ENCODE assay signal across 8 cellular contexts in the genomic region with DNA sequence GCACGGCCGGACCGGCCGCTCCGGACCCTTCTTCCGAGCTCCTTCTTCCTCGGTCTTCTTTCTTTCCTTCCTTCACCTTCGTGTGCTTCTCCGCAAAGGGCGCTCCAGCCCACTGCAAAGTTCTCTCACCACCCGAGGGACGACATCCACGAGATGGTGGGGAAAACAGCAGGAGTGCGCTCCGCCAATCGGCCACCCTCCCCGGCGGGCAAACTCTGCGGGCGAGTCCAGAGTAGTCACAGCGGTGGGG. TPM values are rescaled to one million over a fixed set of nuclear protein-coding genes. Genes with fewer than 3 reads are reported as not detected.
DNase-seq lines count a peak whose midpoint lies in the region; ATAC-seq and TF ChIP-seq lines count a peak whose summit lies in the region.
"Not testable (repeated sequence)": the region's sequence is repeated elsewhere in the genome, so short reads cannot be mapped to it uniquely, and the experiment has no call there.

No MANE protein-coding gene starts in this region.

- WGBS in HUES64, result under 1% methylated on average over 19 of the region's 21 CpGs
- WGBS in gastroesophageal sphincter (ENCODE audit: low coverage in 1 of 2), 2 donors, result no CpG with 5 or more reads among the region's 21 CpGs
- WGBS in smooth muscle cell (ENCODE audit: low lambda C conversion rate), result 2% methylated on average over 21 of the region's 21 CpGs

- peaks cover 30% of the 10 kb centered on the region for H3K79me2 ChIP-seq in smooth muscle cell (ENCODE audit: low read depth)

- H3K4me1 ChIP-seq in BE2C, breast epithelium: not testable (repeated sequence)
- H3K4me1 ChIP-seq in HUES64 (ENCODE audit: insufficient read depth, low read length) (peaks cover 42% of the 10 kb centered on the region), gastroesophageal sphincter (peaks cover 0 to 42% (median 8%) of the 10 kb centered on the region in 3 donors), mucosa of descending colon (ENCODE audit: low read depth) (peaks cover 22% of the 10 kb centered on the region), smooth muscle cell (ENCODE audit: low read depth) (peaks cover 48% of the 10 kb centered on the region)

- H3K36me3 ChIP-seq in BE2C; breast epithelium; mucosa of descending colon (ENCODE audit: low read depth); smooth muscle cell (ENCODE audit: low read depth): not testable (repeated sequence)
- H3K36me3 ChIP-seq in HUES64 (ENCODE audit: insufficient read depth, low read length) (peaks cover 28% of the 10 kb centered on the region), WERI-Rb-1 (peaks cover 39% of the 10 kb centered on the region), gastroesophageal sphincter (peaks cover 0 to 10% of the 10 kb centered on the region in 2 donors)

- peaks cover 18% of the 10 kb centered on the region for H3F3A ChIP-seq in smooth muscle cell (ENCODE audit: low read depth)

- not testable (repeated sequence) for H3K9me3 ChIP-seq in BE2C; HUES64 (ENCODE audit: insufficient read depth, low read depth, low read length); WERI-Rb-1 (ENCODE audit: severe bottlenecking); breast epithelium; gastroesophageal sphincter; mucosa of descending colon; smooth muscle cell (replicated peaks; ENCODE audit: low read depth)

- TF ChIP-seq CTCF in BE2C (IDR thresholded peaks at IDR 0.05; ENCODE audit: low read depth, low read length); WERI-Rb-1 (IDR thresholded peaks at IDR 0.05; ENCODE audit: low read depth, low read length); breast epithelium (IDR thresholded peaks at IDR 0.05); gastroesophageal sphincter (IDR thresholded peaks at IDR 0.05); mucosa of descending colon (IDR thresholded peaks at IDR 0.05); smooth muscle cell (IDR thresholded peaks at IDR 0.05; ENCODE audit: borderline replicate concordance, insufficient read depth, poor library complexity, severe bottlenecking): not testable (repeated sequence)

- H3K4me2 ChIP-seq in smooth muscle cell, result peak overlapping the region; percentile 97

- H3K4me3 ChIP-seq in BE2C (ENCODE audit: low read depth, low read length) (peak overlapping the region; percentile 91), HUES64 (ENCODE audit: low read length) (peak overlapping the region; percentile 78), WERI-Rb-1 (ENCODE audit: low read depth, low read length) (peak overlapping the region; percentile 86), breast epithelium (peak overlapping the region; percentile 80 to 90 (median 84)), gastroesophageal sphincter (peak overlapping the region; percentile 70 to 73), mucosa of descending colon (peak overlapping the region; percentile 52), smooth muscle cell (peak overlapping the region; percentile 96)

- H3K27me3 ChIP-seq in BE2C; WERI-Rb-1 (ENCODE audit: insufficient read depth, low read depth, severe bottlenecking); breast epithelium; gastroesophageal sphincter; smooth muscle cell (ENCODE audit: low read depth): not testable (repeated sequence)
- peaks cover 22% of the 10 kb centered on the region for H3K27me3 ChIP-seq in HUES64 (ENCODE audit: insufficient read depth, low read length)

- H3K27ac ChIP-seq in HUES64 (ENCODE audit: low read depth, low read length), result peak overlapping the region; percentile 71
- H3K27ac ChIP-seq in WERI-Rb-1, result peak overlapping the region; percentile 83
- H3K27ac ChIP-seq in breast epithelium, result peak overlapping the region; percentile 92 to 93
- H3K27ac ChIP-seq in gastroesophageal sphincter, result peak overlapping the region; percentile 80 to 98 (median 94)
- peak overlapping the region; percentile 78 for H3K27ac ChIP-seq in smooth muscle cell (ENCODE audit: low read depth)

- H3K9ac ChIP-seq in HUES64 (ENCODE audit: low read depth, low read length) (peak overlapping the region; percentile 88), smooth muscle cell (ENCODE audit: low read depth) (peak overlapping the region; percentile 75)

- peaks cover 29% of the 10 kb centered on the region for H4K20me1 ChIP-seq in smooth muscle cell (ENCODE audit: low read depth)

- not testable (repeated sequence) for TF ChIP-seq POLR2A in breast epithelium (IDR thresholded peaks at IDR 0.05); gastroesophageal sphincter (IDR thresholded peaks at IDR 0.05)

- ATAC-seq in GM21529 (IDR thresholded peaks at IDR 0.05; ENCODE audit: unreplicated experiment), result peak; percentile 5
- ATAC-seq in gastroesophageal sphincter, result peak; percentile 7
- ATAC-seq in mucosa of descending colon, result not testable (repeated sequence)

- intact Hi-C loops in breast epithelium (cut with DNase I; ENCODE audit: low total_unique reads), result not testable (repeated sequence)
- intact Hi-C loops in mucosa of descending colon (cut with DNase I, micrococcal nuclease), result loop anchor here (5.0 to 10.0 kb wide), 2 partner anchors 97 to 164 kb away; no protein-coding TSS in a partner anchor

- peak overlapping the region; percentile 85 for H2AFZ ChIP-seq in smooth muscle cell (ENCODE audit: low read depth)

- TF ChIP-seq EP300 in gastroesophageal sphincter (IDR thresholded peaks at IDR 0.05), result not testable (repeated sequence)

- not testable (repeated sequence) for DNase-seq in BE2C; WERI-Rb-1; breast epithelium (ENCODE audit: low spot score in 2 of 2); mucosa of descending colon
- DNase-seq in smooth muscle cell (lab: John Stamatoyannopoulos, UW; ENCODE audit: unreplicated experiment), result peak; percentile 67

RNA-seq across cellular contexts. Expression of a gene that starts 0.3 kb away (rescaled TPM):
- 41.7 TPM for polyA plus RNA-seq in BE2C (2012; ENCODE audit: insufficient read depth, insufficient read length, low read depth)
- 62.3 TPM for polyA plus RNA-seq in HUES64 (2013, experiment 1 of 2)
- 63.8 TPM for polyA plus RNA-seq in HUES64 (2013, experiment 2 of 2)
- 10 to 100 TPM; 41.1 to 52.1 (median 47.4) TPM for total RNA-seq in breast epithelium
- 10 to 100 TPM; 43.6 to 86.2 (median 68.2) TPM for total RNA-seq in gastroesophageal sphincter
- 10 to 100 TPM; 42.9 to 51.8 (median 47.3) TPM for total RNA-seq in mucosa of descending colon
- 25.5 and 32.5 TPM in 2 replicates for total RNA-seq in smooth muscle cell
- 35.2 and 41.9 TPM in 2 replicates for polyA plus RNA-seq in smooth muscle cell
